Comparison of ENCODE assay signal across 11 cellular contexts in the genomic region with DNA sequence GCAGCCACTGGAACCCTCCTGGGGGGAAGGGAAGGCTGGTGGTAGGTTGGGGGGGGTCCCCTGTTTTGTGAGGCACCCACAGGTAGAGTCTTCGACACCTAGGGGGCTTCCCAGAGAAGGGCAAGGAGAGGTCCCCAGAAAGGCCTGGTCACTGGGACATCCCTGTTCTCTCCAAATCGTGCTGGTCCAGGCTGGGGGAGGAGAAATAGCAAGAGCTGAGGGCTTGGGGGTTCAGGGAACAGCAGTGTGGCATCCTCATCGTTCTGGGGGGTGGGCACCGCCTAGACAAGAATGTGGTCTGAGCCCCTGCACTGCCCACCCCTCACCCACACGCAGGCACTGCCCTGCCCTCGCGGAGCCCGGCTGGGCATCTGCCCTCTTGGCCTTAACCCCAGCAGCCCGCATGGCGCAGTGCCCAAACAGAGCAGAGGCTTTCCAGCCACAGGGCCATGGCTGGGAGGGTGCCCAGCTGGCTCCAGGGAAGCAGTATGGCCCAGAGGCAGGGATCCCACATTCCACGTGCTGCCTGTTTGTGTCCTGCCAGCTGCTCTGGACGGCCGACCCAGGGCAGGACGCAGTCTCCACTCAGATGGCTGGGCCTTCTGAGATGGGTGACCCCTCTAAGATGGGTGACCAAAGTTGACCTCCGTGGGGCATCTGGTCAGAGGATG. TPM values are rescaled to one million over a fixed set of nuclear protein-coding genes. Genes with fewer than 3 reads are reported as not detected.
A peak's percentile ranks its signal among the peaks of the same experiment; 100 is the strongest.
DNase-seq lines count a peak whose midpoint lies in the region; ATAC-seq lines count a peak whose summit lies in the region.
"Had no signal": no experiment of that assay in that cellular context is flagged by ENCODE, and none has a peak within 500 bp of the region (broad histone marks: within the 10 kb centered on the region; RNA-seq: fewer than 3 reads in every experiment).

No MANE protein-coding gene starts in this region.

- no peak overlapping the region for H3K27ac ChIP-seq in right cardiac atrium (ENCODE audit: low read length)
- H3K27ac ChIP-seq: C4-2B had no signal

- H3K4me1 ChIP-seq in right cardiac atrium (ENCODE audit: control insufficient read depth, insufficient read depth, low read length) = peaks cover 7% of the 10 kb centered on the region

- H3K9me3 ChIP-seq in right cardiac atrium (ENCODE audit: control insufficient read depth, low read length) = no peaks in the 10 kb centered on the region

- no peak overlapping the region for H3K4me3 ChIP-seq in right cardiac atrium (ENCODE audit: low read length)

- peak; percentile 91 for DNase-seq in Ammon's horn (ENCODE audit: low spot score)
- DNase-seq in amygdala (lab: John Stamatoyannopoulos, UW) = peak in 55 of 56 donors; percentile 33 to 95 (median 81)
- DNase-seq in right cardiac atrium = peak; percentile 70 to 85 (median 80)
- DNase-seq in posterior cingulate gyrus = peak; percentile 81 to 98 (median 90)
- DNase-seq in SW 1271 (lab: John Stamatoyannopoulos, UW) = no peak
- DNase-seq in NCI-H146 treated with DMSO at 0.1 percent for 48 hours (lab: John Stamatoyannopoulos, UW; ENCODE audit: unreplicated experiment) = no peak
- DNase-seq in NCI-H1694 treated with DMSO at 0.1 percent for 48 hours (lab: John Stamatoyannopoulos, UW) = no peak
- DNase-seq: cerebellar nuclear complex, T-helper 1 cell had no signal

- intact Hi-C loops in right cardiac atrium (cut with DNase I) (loop anchor here in 1 of 4 donors (5.0 kb wide), 1 partner anchor 34 kb away; no protein-coding TSS in a partner anchor), posterior cingulate gyrus (cut with DNase I) (no loop called here)

- H3K27me3 ChIP-seq in right cardiac atrium (ENCODE audit: control insufficient read depth, insufficient read depth) = no peaks in the 10 kb centered on the region

- peak; percentile 36 to 58 for ATAC-seq in right cardiac atrium
- ATAC-seq in HG03135 (IDR thresholded peaks at IDR 0.05; ENCODE audit: unreplicated experiment) = no peak

- 47% methylated on average over 15 of the region's 15 CpGs for WGBS in right cardiac atrium

RNA-seq across cellular contexts. Expression of a gene that starts 14.5 kb away (rescaled TPM):
- 1 to 10 TPM; 4.6 to 7.1 (median 4.9) TPM for total RNA-seq in right cardiac atrium
- 2.9 TPM for polyA plus RNA-seq in right cardiac atrium

RNA-seq across cellular contexts. Expression of a gene that starts 29.1 kb away (rescaled TPM):
- 1 to 10 TPM; 5.4 to 6.5 (median 6.1) TPM for total RNA-seq in right cardiac atrium
- 3.5 TPM for polyA plus RNA-seq in right cardiac atrium

Comparison
In these comparisons a context has a peak if more than half of its experiments do, and no peak if none do; other contexts are left out.
1. DNase-seq: peak in Ammon's horn (single experiment), amygdala (55 of 56), right cardiac atrium (3 of 3) and posterior cingulate gyrus (10 of 10); none in SW 1271 (0 of 2), NCI-H146 treated with DMSO at 0.1 percent for 48 hours (single experiment) and NCI-H1694 treated with DMSO at 0.1 percent for 48 hours (single experiment).